ENCODE assay signal across 1 cellular context in the genomic region with DNA sequence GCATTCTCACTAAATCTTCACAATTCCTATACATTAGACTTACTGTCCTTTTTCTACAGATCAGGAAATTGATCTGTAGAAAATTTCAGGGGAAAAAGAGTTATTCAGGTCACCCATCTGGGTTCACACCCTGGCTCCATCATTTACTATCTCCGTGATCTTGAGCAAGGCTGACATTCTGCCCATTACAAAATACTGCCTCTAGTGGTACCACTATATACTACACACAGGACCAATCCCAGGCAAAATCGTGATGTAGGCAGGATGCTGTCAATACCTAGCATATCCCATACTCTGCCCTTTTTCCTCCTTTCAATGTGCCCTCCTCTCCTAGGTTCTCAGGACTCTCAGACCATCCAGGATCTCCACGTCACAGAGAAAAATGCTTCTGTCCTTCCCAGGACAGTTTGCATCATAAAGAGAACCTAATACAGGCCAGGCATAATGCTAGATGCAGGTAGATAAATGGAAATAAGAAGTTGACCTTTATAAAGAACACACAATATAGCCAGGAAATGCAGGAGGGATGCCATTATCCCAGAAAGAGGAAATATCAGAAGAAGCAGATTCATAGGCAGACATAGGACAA.
TF ChIP-seq lines count a peak whose summit lies in the region.

No MANE protein-coding gene starts in this region.

TF ChIP-seq in HCT116, 20 proteins besides CTCF, POLR2A, EP300 and RAD21:
- TF ChIP-seq SIN3A (IDR thresholded peaks at IDR 0.05; ENCODE audit: low read depth): no peak
- no peak for TF ChIP-seq POLR2AphosphoS5 (IDR thresholded peaks at IDR 0.05; ENCODE audit: low read depth, low read length)
- no peak for TF ChIP-seq SP1 (IDR thresholded peaks at IDR 0.05; ENCODE audit: low read depth)
- TF ChIP-seq, protein P1, sequence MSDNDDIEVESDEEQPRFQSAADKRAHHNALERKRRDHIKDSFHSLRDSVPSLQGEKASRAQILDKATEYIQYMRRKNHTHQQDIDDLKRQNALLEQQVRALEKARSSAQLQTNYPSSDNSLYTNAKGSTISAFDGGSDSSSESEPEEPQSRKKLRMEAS (IDR thresholded peaks at IDR 0.05): no peak
- TF ChIP-seq, protein P2, sequence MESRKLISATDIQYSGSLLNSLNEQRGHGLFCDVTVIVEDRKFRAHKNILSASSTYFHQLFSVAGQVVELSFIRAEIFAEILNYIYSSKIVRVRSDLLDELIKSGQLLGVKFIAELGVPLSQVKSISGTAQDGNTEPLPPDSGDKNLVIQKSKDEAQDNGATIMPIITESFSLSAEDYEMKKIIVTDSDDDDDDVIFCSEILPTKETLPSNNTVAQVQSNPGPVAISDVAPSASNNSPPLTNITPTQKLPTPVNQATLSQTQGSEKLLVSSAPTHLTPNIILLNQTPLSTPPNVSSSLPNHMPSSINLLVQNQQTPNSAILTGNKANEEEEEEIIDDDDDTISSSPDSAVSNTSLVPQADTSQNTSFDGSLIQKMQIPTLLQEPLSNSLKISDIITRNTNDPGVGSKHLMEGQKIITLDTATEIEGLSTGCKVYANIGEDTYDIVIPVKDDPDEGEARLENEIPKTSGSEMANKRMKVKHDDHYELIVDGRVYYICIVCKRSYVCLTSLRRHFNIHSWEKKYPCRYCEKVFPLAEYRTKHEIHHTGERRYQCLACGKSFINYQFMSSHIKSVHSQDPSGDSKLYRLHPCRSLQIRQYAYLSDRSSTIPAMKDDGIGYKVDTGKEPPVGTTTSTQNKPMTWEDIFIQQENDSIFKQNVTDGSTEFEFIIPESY (IDR thresholded peaks at IDR 0.05; ENCODE audit: extremely low read depth, insufficient replicate concordance, low read length): no peak
- TF ChIP-seq YY1 (IDR thresholded peaks at IDR 0.05; ENCODE audit: extremely low read depth, insufficient replicate concordance, low read depth, low read length): no peak
- TF ChIP-seq TCF7L2 (IDR thresholded peaks at IDR 0.05; ENCODE audit: borderline replicate concordance, extremely low read depth, insufficient read depth, insufficient read length): no peak
- no peak for TF ChIP-seq EGR1 (IDR thresholded peaks at IDR 0.05; ENCODE audit: low read depth)
- TF ChIP-seq ZFX (IDR thresholded peaks at IDR 0.05): no peak
- TF ChIP-seq ELF1 (IDR thresholded peaks at IDR 0.05; ENCODE audit: borderline replicate concordance, low read depth): no peak
- no peak for TF ChIP-seq FOSL1 (IDR thresholded peaks at IDR 0.05; ENCODE audit: low read depth)
- TF ChIP-seq SRF (IDR thresholded peaks at IDR 0.05; ENCODE audit: low read depth): no peak
- TF ChIP-seq EZH2 (IDR thresholded peaks at IDR 0.05): no peak
- TF ChIP-seq JUND (IDR thresholded peaks at IDR 0.05): no peak
- TF ChIP-seq, protein P3, sequence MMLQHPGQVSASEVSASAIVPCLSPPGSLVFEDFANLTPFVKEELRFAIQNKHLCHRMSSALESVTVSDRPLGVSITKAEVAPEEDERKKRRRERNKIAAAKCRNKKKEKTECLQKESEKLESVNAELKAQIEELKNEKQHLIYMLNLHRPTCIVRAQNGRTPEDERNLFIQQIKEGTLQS (IDR thresholded peaks at IDR 0.05): no peak
TF ChIP-seq in HCT116: peak in this region for 0.
